8 cellular contexts compared by ENCODE assay signal in the genomic region with DNA sequence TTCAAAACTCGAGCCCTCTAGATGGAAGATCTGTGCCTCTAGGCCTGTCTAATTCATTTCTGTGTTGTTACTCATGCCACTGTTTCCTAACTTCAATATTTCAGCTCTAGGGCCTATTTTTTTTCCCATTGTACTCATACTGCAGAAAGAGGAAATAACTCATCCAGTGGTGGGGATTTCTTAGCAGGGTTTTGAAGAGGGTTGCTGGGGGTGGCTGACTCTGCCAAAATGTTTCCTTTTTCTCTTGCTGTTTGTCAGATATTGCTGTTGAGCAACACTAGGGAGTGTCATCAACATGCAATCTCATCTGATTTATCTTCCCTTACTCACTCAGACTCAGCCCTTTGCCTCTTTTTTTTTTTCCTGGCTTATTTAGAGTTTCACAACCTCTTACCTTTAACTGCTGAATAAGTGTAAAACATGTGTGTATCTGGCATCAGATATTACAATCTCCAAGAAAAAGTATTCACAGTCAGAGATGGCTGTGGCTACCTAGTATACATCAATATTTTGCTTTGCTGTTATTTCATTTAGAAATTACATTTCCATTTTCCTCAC.
A peak's percentile ranks its signal among the peaks of the same experiment; 100 is the strongest.
DNase-seq lines count a peak whose midpoint lies in the region; ATAC-seq and TF ChIP-seq lines count a peak whose summit lies in the region.

No MANE protein-coding gene starts in this region.

- ATAC-seq in central memory CD8-positive, alpha-beta T cell (replicated peaks; ENCODE audit: extremely low read depth, poor library complexity, severe bottlenecking): peak; percentile 43

- H3K4me1 Mint-ChIP-seq in central memory CD8-positive, alpha-beta T cell: no peaks in the 10 kb centered on the region

- TF ChIP-seq EP300 in stomach (IDR thresholded peaks at IDR 0.05): no peak

- H3K27ac ChIP-seq in stomach: peak overlapping the region in 4 of 5 donors; percentile 62 to 86 (median 78)

- H3K4me3 Mint-ChIP-seq in central memory CD8-positive, alpha-beta T cell: no peak overlapping the region

- H3K4me3 ChIP-seq in stomach: no peak overlapping the region

- H3K36me3 ChIP-seq in stomach: no peaks in the 10 kb centered on the region

- H3K9me3 ChIP-seq in stomach: no peaks in the 10 kb centered on the region

- no peaks in the 10 kb centered on the region for H3K27me3 ChIP-seq in stomach

- peaks cover 2% of the 10 kb centered on the region for H3K36me3 Mint-ChIP-seq in central memory CD8-positive, alpha-beta T cell (ENCODE audit: insufficient read depth)

- peak; percentile 80 for DNase-seq in activated naive CD4-positive, alpha-beta T cell treated with Interleukin-2 at 50 U/mL for 16 hours
- no peak for DNase-seq in activated naive CD4-positive, alpha-beta T cell (lab: John Stamatoyannopoulos, UW)
- DNase-seq in SW 1271 (lab: John Stamatoyannopoulos, UW) (peak; percentile 59 to 90), midbrain (lab: John Stamatoyannopoulos, UW) (peak; percentile 20), stomach (peak; percentile 27), 8988T (no peak), NCI-H2107 (lab: John Stamatoyannopoulos, UW) (no peak)
- DNase-seq in central memory CD8-positive, alpha-beta T cell (ENCODE audit: low spot score in 2 of 2): no peak

- intact Hi-C loops in stomach (cut with DNase I; ENCODE audit: low total_unique reads): no loop called here

- no peak for TF ChIP-seq POLR2A in stomach (IDR thresholded peaks at IDR 0.05)

- no peaks in the 10 kb centered on the region for H3K9me3 Mint-ChIP-seq in central memory CD8-positive, alpha-beta T cell

- H3K27ac Mint-ChIP-seq in central memory CD8-positive, alpha-beta T cell (ENCODE audit: low read depth): no peak overlapping the region

- 44 to 67% (median 65%) methylated on average over 1 of the region's 1 CpG for WGBS in stomach, 5 donors

- no peak for TF ChIP-seq CTCF in stomach (IDR thresholded peaks at IDR 0.05)

- no peaks in the 10 kb centered on the region for H3K27me3 Mint-ChIP-seq in central memory CD8-positive, alpha-beta T cell

- H3K4me1 ChIP-seq in stomach: peaks cover 0 to 61% (median 22%) of the 10 kb centered on the region in 4 donors

Comparison
In these comparisons a context has a peak if more than half of its experiments do, and no peak if none do; other contexts are left out.
1. DNase-seq: peak in activated naive CD4-positive, alpha-beta T cell treated with Interleukin-2 at 50 U/mL for 16 hours (single experiment), SW 1271 (2 of 2), midbrain (single experiment) and stomach (single experiment); none in activated naive CD4-positive, alpha-beta T cell (0 of 4), central memory CD8-positive, alpha-beta T cell (0 of 2), 8988T (single experiment) and NCI-H2107 (single experiment).